ENCODE assay signal across 8 cellular contexts in genomic region chr18:54261894-54262293, GRCh38. TPM values are rescaled to one million over a fixed set of nuclear protein-coding genes. Genes with fewer than 3 reads are reported as not detected.
A peak's percentile ranks its signal among the peaks of the same experiment; 100 is the strongest.
DNase-seq lines count a peak whose midpoint lies in the region; ATAC-seq, FAIRE-seq and TF ChIP-seq lines count a peak whose summit lies in the region.

No MANE protein-coding gene starts in this region.

- no peak for TF ChIP-seq RAD21 in HepG2 (CRISPR knock-in tag; IDR thresholded peaks at IDR 0.05)

- H3K4me3 Mint-ChIP-seq in WTC11, result no peak overlapping the region

- H3K9me3 Mint-ChIP-seq in WTC11, result no peaks in the 10 kb centered on the region

- in situ Hi-C loops in HepG2 (cut with HindIII; ENCODE audit: extremely low pct_ligation_motif_present, low pct_unique_long_range_greater_than_20kb), result no loop called here

- TF ChIP-seq EP300 in HepG2 (IDR thresholded peaks at IDR 0.05; ENCODE audit: low read depth in 2 of 2, low read length in 2 of 2) (no peak), HepG2 (CRISPR knock-in tag; IDR thresholded peaks at IDR 0.05; ENCODE audit: borderline replicate concordance) (no peak), upper lobe of left lung (IDR thresholded peaks at IDR 0.05) (no peak), stomach (IDR thresholded peaks at IDR 0.05) (no peak)

- TF ChIP-seq POLR2A in right lobe of liver (IDR thresholded peaks at IDR 0.05), result no peak
- no peak for TF ChIP-seq POLR2A in HepG2 (IDR thresholded peaks at IDR 0.05; ENCODE audit: insufficient read depth in 1 of 2, low read depth in 2 of 2, low read length in 2 of 2)
- TF ChIP-seq POLR2A in upper lobe of left lung (IDR thresholded peaks at IDR 0.05), result no peak
- no peak for TF ChIP-seq POLR2A in stomach (IDR thresholded peaks at IDR 0.05)

- no peak for FAIRE-seq in HepG2 (lab: Jason Lieb, UNC)

- H3K4me2 ChIP-seq in HepG2 (ENCODE audit: low read depth, low read length), result no peak overlapping the region

- H3K36me3 Mint-ChIP-seq in WTC11, result no peaks in the 10 kb centered on the region

- H3K36me3 ChIP-seq in right lobe of liver (no peaks in the 10 kb centered on the region), HepG2 (replicated peaks in 1 of 2; ENCODE audit: control insufficient read depth in 1 of 2, insufficient read depth in 2 of 2, low read length in 2 of 2) (no peaks in the 10 kb centered on the region), upper lobe of left lung (no peaks in the 10 kb centered on the region), stomach (no peaks in the 10 kb centered on the region)

- DNase-seq in right lobe of liver (no peak), HepG2 (ENCODE audit: low spot score) (no peak), upper lobe of left lung (peak in 1 of 2 donors; percentile 40), left colon (no peak), stomach (no peak), WTC11 (ENCODE audit: low spot score) (no peak)
- DNase-seq in activated naive CD4-positive, alpha-beta T cell treated with Interleukin-2 at 50 U/mL for 16 hours, result peak; percentile 77

- WGBS in right lobe of liver (ENCODE audit: insufficient coverage, low coverage, low lambda C conversion rate, missing lambda C conversion rate), result 47% methylated on average over 3 of the region's 3 CpGs
- WGBS in HepG2 (ENCODE audit: low lambda C conversion rate), result 81% methylated on average over 3 of the region's 3 CpGs
- 60 to 63% methylated on average over 3 of the region's 3 CpGs for WGBS in upper lobe of left lung, 2 donors
- 67 to 80% (median 78%) methylated on average over 3 of the region's 3 CpGs for WGBS in stomach, 5 donors

- no peaks in the 10 kb centered on the region for H4K20me1 ChIP-seq in HepG2 (ENCODE audit: insufficient read depth, low read length)

- intact Hi-C loops in right lobe of liver (cut with DNase I), result no loop called here
- intact Hi-C loops in HepG2 (cut with micrococcal nuclease; ENCODE audit: unreplicated experiment), result no loop called here
- intact Hi-C loops in left colon (cut with DNase I, micrococcal nuclease), result no loop called here
- intact Hi-C loops in stomach (cut with DNase I; ENCODE audit: low total_unique reads), result no loop called here

- no peak overlapping the region for H3K27ac Mint-ChIP-seq in WTC11

- ATAC-seq in right lobe of liver (peak; percentile 53 to 79 (median 66)), HepG2 (no peak), HG03280 (IDR thresholded peaks at IDR 0.05; ENCODE audit: unreplicated experiment) (peak; percentile 71), upper lobe of left lung (ENCODE audit: low FRiP score in 2 of 2) (peak; percentile 68 to 79), left colon (no peak), WTC11 (no peak)

- no peaks in the 10 kb centered on the region for H3K4me1 ChIP-seq in right lobe of liver
- peaks cover 59% of the 10 kb centered on the region for H3K4me1 ChIP-seq in HepG2 (ENCODE audit: insufficient read depth, low read length)
- H3K4me1 ChIP-seq in upper lobe of left lung, result peaks cover 9 to 14% (median 10%) of the 10 kb centered on the region in 4 donors
- H3K4me1 ChIP-seq in stomach, result no peaks in the 10 kb centered on the region

- H3K9ac ChIP-seq in HepG2 (ENCODE audit: insufficient read depth, low read depth, low read length), result no peak overlapping the region

- TF ChIP-seq CTCF in right lobe of liver (IDR thresholded peaks at IDR 0.05) (no peak), HepG2 (CRISPR knock-in tag; IDR thresholded peaks at IDR 0.05) (no peak), upper lobe of left lung (IDR thresholded peaks at IDR 0.05) (no peak), stomach (IDR thresholded peaks at IDR 0.05) (no peak), WTC11 (IDR thresholded peaks at IDR 0.05) (no peak)

- CTCF ChIA-PET in HepG2 (lab: Yijun Ruan, JAX; ENCODE audit: low intra/inter-chr PET ratio, low total read pairs) (no interaction called here), WTC11 (lab: Charles Lee) (no interaction called here)

- no peak overlapping the region for H3K27ac ChIP-seq in right lobe of liver
- no peak overlapping the region for H3K27ac ChIP-seq in HepG2 (ENCODE audit: extremely low read length, insufficient read depth, low read length)
- peak overlapping the region; percentile 64 to 76 (median 65) for H3K27ac ChIP-seq in upper lobe of left lung
- H3K27ac ChIP-seq in stomach, result peak overlapping the region in 2 of 5 donors; percentile 21 to 55

- no peaks in the 10 kb centered on the region for H3K27me3 Mint-ChIP-seq in WTC11 (ENCODE audit: low read depth)

- no peaks in the 10 kb centered on the region for H3K79me2 ChIP-seq in HepG2 (ENCODE audit: insufficient read depth, low read length)

- no TSS peak for BruUV-seq in HepG2 (replicated peaks; lab: Mats Ljungman, UMichigan)

- H2AFZ ChIP-seq in HepG2 (ENCODE audit: low read length), result no peak overlapping the region

- H3K4me3 ChIP-seq in right lobe of liver (no peak overlapping the region), HepG2 (replicated peaks in 1 of 3; ENCODE audit: insufficient read depth in 1 of 3, low read depth in 2 of 3, low read length in 3 of 3) (no peak overlapping the region), upper lobe of left lung (no peak overlapping the region), stomach (no peak overlapping the region)

- no peaks in the 10 kb centered on the region for H3K9me3 ChIP-seq in right lobe of liver
- no peaks in the 10 kb centered on the region for H3K9me3 ChIP-seq in HepG2 (ENCODE audit: low read length)
- no peaks in the 10 kb centered on the region for H3K9me3 ChIP-seq in upper lobe of left lung
- no peaks in the 10 kb centered on the region for H3K9me3 ChIP-seq in stomach

- POLR2A ChIA-PET in HepG2 (lab: Yijun Ruan, JAX) (no interaction called here), WTC11 (lab: Charles Lee) (no interaction called here)

- H3K4me1 Mint-ChIP-seq in WTC11, result peaks cover 18% of the 10 kb centered on the region

- H3K27me3 ChIP-seq in right lobe of liver, result no peaks in the 10 kb centered on the region
- no peaks in the 10 kb centered on the region for H3K27me3 ChIP-seq in HepG2 (ENCODE audit: control insufficient read depth in 1 of 2, insufficient read depth in 2 of 2, low read length in 2 of 2)
- H3K27me3 ChIP-seq in upper lobe of left lung, result no peaks in the 10 kb centered on the region
- no peaks in the 10 kb centered on the region for H3K27me3 ChIP-seq in stomach

RNA-seq across cellular contexts. Expression of gene POLI, which starts 7.4 kb away (rescaled TPM):
- total RNA-seq in right lobe of liver (10 to 100 TPM in 5 of 6 experiments, 1 to 10 TPM in 1; 9.2 to 14.1 (median 12.2) TPM), HepG2 (2016; rRNA removed; fragmentation: Illumina TruSeq; extraction: Trizol) (14.1 and 16.8 TPM in 2 replicates), upper lobe of left lung (10 to 100 TPM; 10.7 to 66.0 (median 22.4) TPM), left colon (10 to 100 TPM; 10.7 to 15.6 TPM), stomach (10 to 100 TPM in 4 of 5 donors, 1 to 10 TPM in 1; 2.3 to 65.0 (median 21.0) TPM), WTC11 (2021) (41.6 to 52.0 TPM (median 43.8 TPM) in 3 replicates)
- total RNA-seq in HepG2 (2016; cell fraction: cytosol; rRNA removed; fragmentation: Illumina TruSeq; extraction: Trizol; ENCODE audit: low read depth), result 41.2 and 49.7 TPM in 2 replicates
- total RNA-seq in HepG2 (2016; cell fraction: insoluble cytoplasmic fraction; rRNA removed; fragmentation: Illumina TruSeq; extraction: Trizol), result 15.2 and 16.9 TPM in 2 replicates
- total RNA-seq in HepG2 (2016; cell fraction: membrane; rRNA removed; fragmentation: Illumina TruSeq; extraction: Trizol), result 22.0 and 28.7 TPM in 2 replicates
- 24.8 and 26.2 TPM in 2 replicates for total RNA-seq in HepG2 (2016; cell fraction: nucleus; rRNA removed; fragmentation: Illumina TruSeq; extraction: Trizol)
- polyA plus RNA-seq in HepG2 (2011; rRNA removed) (17.2 and 21.2 TPM in 2 replicates), stomach (10 to 100 TPM in 1 of 3 donors, 1 to 10 TPM in 2; 7.3 to 12.0 (median 8.3) TPM)
- polyA plus RNA-seq in HepG2 (2011; cell fraction: cytosol; rRNA removed), result 3.6 and 4.5 TPM in 2 replicates
- polyA plus RNA-seq in HepG2 (2011; cell fraction: nucleus; rRNA removed), result 41.4 and 49.8 TPM in 2 replicates
- 10.6 and 14.5 TPM in 2 replicates for polyA plus RNA-seq in HepG2 (2012)
- 1.5 and 1.7 TPM in 2 replicates for polyA plus RNA-seq in HepG2 (2016; cell fraction: cytosol; fragmentation: Illumina TruSeq; extraction: Trizol; ENCODE audit: low read depth)
- 14.7 and 14.8 TPM in 2 replicates for polyA plus RNA-seq in HepG2 (2016; cell fraction: insoluble cytoplasmic fraction; fragmentation: Illumina TruSeq; extraction: Trizol; ENCODE audit: low read depth)
- polyA plus RNA-seq in HepG2 (2016; cell fraction: membrane; fragmentation: Illumina TruSeq; extraction: Trizol; ENCODE audit: low read depth), result 5.1 and 5.3 TPM in 2 replicates
- polyA plus RNA-seq in HepG2 (2016; cell fraction: nucleus; fragmentation: Illumina TruSeq; extraction: Trizol; ENCODE audit: insufficient read depth, low read depth), result 57.5 and 59.9 TPM in 2 replicates
- polyA minus RNA-seq in HepG2 (2011; rRNA and poly(A)+ RNA removed; ENCODE audit: low replicate concordance), result 4.6 and 6.5 TPM in 2 replicates
- polyA minus RNA-seq in HepG2 (2011; cell fraction: cytosol; rRNA and poly(A)+ RNA removed), result 7.3 and 10.0 TPM in 2 replicates
- polyA minus RNA-seq in HepG2 (2011; cell fraction: nucleus; rRNA and poly(A)+ RNA removed), result 46.1 and 47.0 TPM in 2 replicates

RNA-seq across cellular contexts. Expression of gene MBD2, which starts 37.4 kb away (rescaled TPM):
- total RNA-seq in right lobe of liver, result 10 to 100 TPM; 13.7 to 47.7 (median 29.4) TPM
- total RNA-seq in HepG2 (2016; rRNA removed; fragmentation: Illumina TruSeq; extraction: Trizol), result 38.5 and 48.6 TPM in 2 replicates
- total RNA-seq in HepG2 (2016; cell fraction: cytosol; rRNA removed; fragmentation: Illumina TruSeq; extraction: Trizol; ENCODE audit: low read depth), result 24.9 and 27.3 TPM in 2 replicates
- 29.4 and 38.2 TPM in 2 replicates for total RNA-seq in HepG2 (2016; cell fraction: insoluble cytoplasmic fraction; rRNA removed; fragmentation: Illumina TruSeq; extraction: Trizol)
- 63.4 and 68.1 TPM in 2 replicates for total RNA-seq in HepG2 (2016; cell fraction: membrane; rRNA removed; fragmentation: Illumina TruSeq; extraction: Trizol)
- 10.7 and 13.6 TPM in 2 replicates for total RNA-seq in HepG2 (2016; cell fraction: nucleus; rRNA removed; fragmentation: Illumina TruSeq; extraction: Trizol)
- 15.1 and 19.1 TPM in 2 replicates for polyA plus RNA-seq in HepG2 (2011; rRNA removed)
- polyA plus RNA-seq in HepG2 (2011; cell fraction: cytosol; rRNA removed), result 7.8 and 10.5 TPM in 2 replicates
- 7.1 and 7.5 TPM in 2 replicates for polyA plus RNA-seq in HepG2 (2011; cell fraction: nucleus; rRNA removed)
- polyA plus RNA-seq in HepG2 (2012), result 13.7 and 24.4 TPM in 2 replicates
- 46.2 and 46.3 TPM in 2 replicates for polyA plus RNA-seq in HepG2 (2016; cell fraction: cytosol; fragmentation: Illumina TruSeq; extraction: Trizol; ENCODE audit: low read depth)
- polyA plus RNA-seq in HepG2 (2016; cell fraction: insoluble cytoplasmic fraction; fragmentation: Illumina TruSeq; extraction: Trizol; ENCODE audit: low read depth), result 43.4 and 46.4 TPM in 2 replicates
- 55.8 and 75.8 TPM in 2 replicates for polyA plus RNA-seq in HepG2 (2016; cell fraction: membrane; fragmentation: Illumina TruSeq; extraction: Trizol; ENCODE audit: low read depth)
- 45.5 and 52.2 TPM in 2 replicates for polyA plus RNA-seq in HepG2 (2016; cell fraction: nucleus; fragmentation: Illumina TruSeq; extraction: Trizol; ENCODE audit: insufficient read depth, low read depth)
- polyA minus RNA-seq in HepG2 (2011; rRNA and poly(A)+ RNA removed; ENCODE audit: low replicate concordance), result 17.9 and 34.9 TPM in 2 replicates
- polyA minus RNA-seq in HepG2 (2011; cell fraction: cytosol; rRNA and poly(A)+ RNA removed), result 18.2 and 30.0 TPM in 2 replicates
- 15.5 and 16.7 TPM in 2 replicates for polyA minus RNA-seq in HepG2 (2011; cell fraction: nucleus; rRNA and poly(A)+ RNA removed)
- total RNA-seq in upper lobe of left lung, result 100 to 1,000 TPM in 1 of 6 donors, 10 to 100 TPM in 5; 28.7 to 106 (median 52.8) TPM
- 100 to 1,000 TPM; 109 to 115 TPM for total RNA-seq in left colon
- 10 to 100 TPM; 23.3 to 70.5 (median 39.1) TPM for total RNA-seq in stomach
- polyA plus RNA-seq in stomach, result 10 to 100 TPM; 24.7 to 38.7 (median 38.2) TPM
- 32.8 to 42.7 TPM (median 37.4 TPM) in 3 replicates for total RNA-seq in WTC11 (2021)

Comparison
In these comparisons a context has a peak if more than half of its experiments do, and no peak if none do; other contexts are left out.
1. ATAC-seq: peak in right lobe of liver (4 of 4), HG03280 (single experiment) and upper lobe of left lung (2 of 2); none in HepG2 (single experiment), left colon (single experiment) and WTC11 (single experiment).
2. H3K27ac ChIP-seq: peak in upper lobe of left lung (4 of 4); none in right lobe of liver (0 of 3) and HepG2 (single experiment).